1 cellular context compared by ENCODE assay signal in the genomic region with DNA sequence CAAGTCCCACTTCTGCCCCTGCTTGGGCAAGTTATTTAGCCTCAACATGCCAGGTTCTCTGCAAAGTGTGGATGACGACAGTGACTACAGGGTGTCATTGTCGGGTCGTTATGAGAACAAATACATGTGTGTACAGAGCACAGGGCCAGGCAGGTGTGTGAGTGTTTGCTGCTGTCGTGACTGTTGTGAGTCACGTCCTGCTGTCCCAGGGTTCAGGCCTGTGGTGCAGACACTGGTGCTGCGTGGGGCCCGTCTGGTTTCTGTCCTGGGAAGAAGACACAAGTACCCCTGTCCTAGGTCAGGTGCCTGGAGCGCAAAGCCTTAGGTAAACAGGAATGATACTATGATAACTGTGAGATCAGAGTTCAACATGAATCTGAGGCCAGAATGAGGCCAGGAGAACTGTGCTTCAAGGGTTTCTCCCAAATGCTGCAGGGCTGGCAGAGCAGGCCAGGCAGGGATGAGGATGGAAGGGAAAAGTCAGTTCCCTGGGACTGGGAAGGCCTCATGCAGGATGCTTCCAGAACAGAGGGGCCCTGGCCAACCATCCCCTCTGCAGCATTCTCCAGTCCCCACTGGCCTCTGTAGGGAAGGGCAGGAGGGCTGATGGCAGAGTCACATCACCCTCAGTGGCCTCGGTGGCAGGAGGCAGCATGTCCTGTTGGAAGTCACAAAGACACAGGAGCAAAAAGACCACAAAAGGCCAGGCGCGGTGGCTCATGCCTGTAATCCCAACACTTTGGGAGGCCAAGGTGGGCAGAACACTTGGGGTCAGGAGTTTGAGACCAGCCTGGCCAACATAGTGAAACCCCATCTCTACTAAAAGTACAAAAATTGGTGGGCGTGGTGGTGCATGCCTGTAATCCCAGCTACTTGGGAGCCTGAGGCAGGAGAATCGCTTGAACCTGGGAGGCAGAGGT.
TF ChIP-seq lines count a peak whose summit lies in the region.

No MANE protein-coding gene starts in this region.

TF ChIP-seq in HepG2, 621 proteins besides CTCF, POLR2A, EP300 and RAD21 (continued from another document and continues in another):
- TF ChIP-seq, protein P1, sequence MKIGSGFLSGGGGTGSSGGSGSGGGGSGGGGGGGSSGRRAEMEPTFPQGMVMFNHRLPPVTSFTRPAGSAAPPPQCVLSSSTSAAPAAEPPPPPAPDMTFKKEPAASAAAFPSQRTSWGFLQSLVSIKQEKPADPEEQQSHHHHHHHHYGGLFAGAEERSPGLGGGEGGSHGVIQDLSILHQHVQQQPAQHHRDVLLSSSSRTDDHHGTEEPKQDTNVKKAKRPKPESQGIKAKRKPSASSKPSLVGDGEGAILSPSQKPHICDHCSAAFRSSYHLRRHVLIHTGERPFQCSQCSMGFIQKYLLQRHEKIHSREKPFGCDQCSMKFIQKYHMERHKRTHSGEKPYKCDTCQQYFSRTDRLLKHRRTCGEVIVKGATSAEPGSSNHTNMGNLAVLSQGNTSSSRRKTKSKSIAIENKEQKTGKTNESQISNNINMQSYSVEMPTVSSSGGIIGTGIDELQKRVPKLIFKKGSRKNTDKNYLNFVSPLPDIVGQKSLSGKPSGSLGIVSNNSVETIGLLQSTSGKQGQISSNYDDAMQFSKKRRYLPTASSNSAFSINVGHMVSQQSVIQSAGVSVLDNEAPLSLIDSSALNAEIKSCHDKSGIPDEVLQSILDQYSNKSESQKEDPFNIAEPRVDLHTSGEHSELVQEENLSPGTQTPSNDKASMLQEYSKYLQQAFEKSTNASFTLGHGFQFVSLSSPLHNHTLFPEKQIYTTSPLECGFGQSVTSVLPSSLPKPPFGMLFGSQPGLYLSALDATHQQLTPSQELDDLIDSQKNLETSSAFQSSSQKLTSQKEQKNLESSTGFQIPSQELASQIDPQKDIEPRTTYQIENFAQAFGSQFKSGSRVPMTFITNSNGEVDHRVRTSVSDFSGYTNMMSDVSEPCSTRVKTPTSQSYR (CRISPR knock-in tag; IDR thresholded peaks at IDR 0.05; ENCODE audit: borderline replicate concordance) = 0 out of 2 replicates have a peak, but pooled peaks have one; percentile 22
- TF ChIP-seq, protein P2, sequence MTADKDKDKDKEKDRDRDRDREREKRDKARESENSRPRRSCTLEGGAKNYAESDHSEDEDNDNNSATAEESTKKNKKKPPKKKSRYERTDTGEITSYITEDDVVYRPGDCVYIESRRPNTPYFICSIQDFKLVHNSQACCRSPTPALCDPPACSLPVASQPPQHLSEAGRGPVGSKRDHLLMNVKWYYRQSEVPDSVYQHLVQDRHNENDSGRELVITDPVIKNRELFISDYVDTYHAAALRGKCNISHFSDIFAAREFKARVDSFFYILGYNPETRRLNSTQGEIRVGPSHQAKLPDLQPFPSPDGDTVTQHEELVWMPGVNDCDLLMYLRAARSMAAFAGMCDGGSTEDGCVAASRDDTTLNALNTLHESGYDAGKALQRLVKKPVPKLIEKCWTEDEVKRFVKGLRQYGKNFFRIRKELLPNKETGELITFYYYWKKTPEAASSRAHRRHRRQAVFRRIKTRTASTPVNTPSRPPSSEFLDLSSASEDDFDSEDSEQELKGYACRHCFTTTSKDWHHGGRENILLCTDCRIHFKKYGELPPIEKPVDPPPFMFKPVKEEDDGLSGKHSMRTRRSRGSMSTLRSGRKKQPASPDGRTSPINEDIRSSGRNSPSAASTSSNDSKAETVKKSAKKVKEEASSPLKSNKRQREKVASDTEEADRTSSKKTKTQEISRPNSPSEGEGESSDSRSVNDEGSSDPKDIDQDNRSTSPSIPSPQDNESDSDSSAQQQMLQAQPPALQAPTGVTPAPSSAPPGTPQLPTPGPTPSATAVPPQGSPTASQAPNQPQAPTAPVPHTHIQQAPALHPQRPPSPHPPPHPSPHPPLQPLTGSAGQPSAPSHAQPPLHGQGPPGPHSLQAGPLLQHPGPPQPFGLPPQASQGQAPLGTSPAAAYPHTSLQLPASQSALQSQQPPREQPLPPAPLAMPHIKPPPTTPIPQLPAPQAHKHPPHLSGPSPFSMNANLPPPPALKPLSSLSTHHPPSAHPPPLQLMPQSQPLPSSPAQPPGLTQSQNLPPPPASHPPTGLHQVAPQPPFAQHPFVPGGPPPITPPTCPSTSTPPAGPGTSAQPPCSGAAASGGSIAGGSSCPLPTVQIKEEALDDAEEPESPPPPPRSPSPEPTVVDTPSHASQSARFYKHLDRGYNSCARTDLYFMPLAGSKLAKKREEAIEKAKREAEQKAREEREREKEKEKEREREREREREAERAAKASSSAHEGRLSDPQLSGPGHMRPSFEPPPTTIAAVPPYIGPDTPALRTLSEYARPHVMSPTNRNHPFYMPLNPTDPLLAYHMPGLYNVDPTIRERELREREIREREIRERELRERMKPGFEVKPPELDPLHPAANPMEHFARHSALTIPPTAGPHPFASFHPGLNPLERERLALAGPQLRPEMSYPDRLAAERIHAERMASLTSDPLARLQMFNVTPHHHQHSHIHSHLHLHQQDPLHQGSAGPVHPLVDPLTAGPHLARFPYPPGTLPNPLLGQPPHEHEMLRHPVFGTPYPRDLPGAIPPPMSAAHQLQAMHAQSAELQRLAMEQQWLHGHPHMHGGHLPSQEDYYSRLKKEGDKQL (CRISPR knock-in tag; IDR thresholded peaks at IDR 0.05; ENCODE audit: low read depth) = peak; percentile 61; the same call in 1 of the 2 replicates
- TF ChIP-seq TOE1 (CRISPR knock-in tag; IDR thresholded peaks at IDR 0.05) (peak; percentile 58; the same call in 1 of the 2 replicates), SPEN (CRISPR knock-in tag; IDR thresholded peaks at IDR 0.05; ENCODE audit: low read depth) (peak; percentile 66; the same call in 1 of the 2 replicates), KLF12 (CRISPR knock-in tag; IDR thresholded peaks at IDR 0.05; ENCODE audit: borderline replicate concordance) (no peak), POLR2AphosphoS5 (IDR thresholded peaks at IDR 0.05; ENCODE audit: low read depth, low read length) (peak; percentile 27; the same call in 1 of the 2 replicates), FOXK1 (CRISPR knock-in tag; IDR thresholded peaks at IDR 0.05; ENCODE audit: borderline replicate concordance, low read depth) (peak; percentile 79; the same call in 1 of the 2 replicates), HNRNPH1 (optimal IDR thresholded peaks at IDR 0.05; ENCODE audit: low read depth, low read length) (no peak), ZMYM3 (CRISPR knock-in tag; IDR thresholded peaks at IDR 0.05) (peak; percentile 84), NONO (IDR thresholded peaks at IDR 0.05) (no peak), NONO (CRISPR knock-in tag; conservative IDR thresholded peaks at IDR 0.05) (peak; percentile 38; the same call in 1 of the 2 replicates), GABPA (IDR thresholded peaks at IDR 0.05; ENCODE audit: low read depth, low read length) (no peak), GABPA (CRISPR knock-in tag; IDR thresholded peaks at IDR 0.05; ENCODE audit: low read depth) (0 out of 2 replicates have a peak, but pooled peaks have one; percentile 26), SIX4 (CRISPR knock-in tag; IDR thresholded peaks at IDR 0.05) (peak; percentile 54), YEATS2 (CRISPR knock-in tag; IDR thresholded peaks at IDR 0.05; ENCODE audit: borderline replicate concordance) (peak; percentile 58; the same call in 1 of the 2 replicates), RARA (CRISPR knock-in tag; IDR thresholded peaks at IDR 0.05) (peak; percentile 96), SMYD3 (CRISPR knock-in tag; IDR thresholded peaks at IDR 0.05) (peak; percentile 82; the same call in 1 of the 2 replicates), ZC3H13 (CRISPR knock-in tag; IDR thresholded peaks at IDR 0.05) (0 out of 2 replicates have a peak, but pooled peaks have one; percentile 41), NFKB2 (CRISPR knock-in tag; IDR thresholded peaks at IDR 0.05; ENCODE audit: borderline replicate concordance) (peak; percentile 68; the same call in 1 of the 2 replicates), HDAC6 (IDR thresholded peaks at IDR 0.05; ENCODE audit: low read depth, low read length) (no peak)
- TF ChIP-seq, protein P3, sequence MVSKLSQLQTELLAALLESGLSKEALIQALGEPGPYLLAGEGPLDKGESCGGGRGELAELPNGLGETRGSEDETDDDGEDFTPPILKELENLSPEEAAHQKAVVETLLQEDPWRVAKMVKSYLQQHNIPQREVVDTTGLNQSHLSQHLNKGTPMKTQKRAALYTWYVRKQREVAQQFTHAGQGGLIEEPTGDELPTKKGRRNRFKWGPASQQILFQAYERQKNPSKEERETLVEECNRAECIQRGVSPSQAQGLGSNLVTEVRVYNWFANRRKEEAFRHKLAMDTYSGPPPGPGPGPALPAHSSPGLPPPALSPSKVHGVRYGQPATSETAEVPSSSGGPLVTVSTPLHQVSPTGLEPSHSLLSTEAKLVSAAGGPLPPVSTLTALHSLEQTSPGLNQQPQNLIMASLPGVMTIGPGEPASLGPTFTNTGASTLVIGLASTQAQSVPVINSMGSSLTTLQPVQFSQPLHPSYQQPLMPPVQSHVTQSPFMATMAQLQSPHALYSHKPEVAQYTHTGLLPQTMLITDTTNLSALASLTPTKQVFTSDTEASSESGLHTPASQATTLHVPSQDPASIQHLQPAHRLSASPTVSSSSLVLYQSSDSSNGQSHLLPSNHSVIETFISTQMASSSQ (IDR thresholded peaks at IDR 0.05; ENCODE audit: low read depth) = no peak
- TF ChIP-seq, protein P3 (CRISPR knock-in tag; IDR thresholded peaks at IDR 0.05; ENCODE audit: borderline replicate concordance) = peak; percentile 77
- TF ChIP-seq, protein P4, sequence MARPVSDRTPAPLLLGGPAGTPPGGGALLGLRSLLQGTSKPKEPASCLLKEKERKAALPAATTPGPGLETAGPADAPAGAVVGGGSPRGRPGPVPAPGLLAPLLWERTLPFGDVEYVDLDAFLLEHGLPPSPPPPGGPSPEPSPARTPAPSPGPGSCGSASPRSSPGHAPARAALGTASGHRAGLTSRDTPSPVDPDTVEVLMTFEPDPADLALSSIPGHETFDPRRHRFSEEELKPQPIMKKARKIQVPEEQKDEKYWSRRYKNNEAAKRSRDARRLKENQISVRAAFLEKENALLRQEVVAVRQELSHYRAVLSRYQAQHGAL (CRISPR knock-in tag; IDR thresholded peaks at IDR 0.05; ENCODE audit: not compliant biosample characterization) = no peak
- TF ChIP-seq, protein P5, sequence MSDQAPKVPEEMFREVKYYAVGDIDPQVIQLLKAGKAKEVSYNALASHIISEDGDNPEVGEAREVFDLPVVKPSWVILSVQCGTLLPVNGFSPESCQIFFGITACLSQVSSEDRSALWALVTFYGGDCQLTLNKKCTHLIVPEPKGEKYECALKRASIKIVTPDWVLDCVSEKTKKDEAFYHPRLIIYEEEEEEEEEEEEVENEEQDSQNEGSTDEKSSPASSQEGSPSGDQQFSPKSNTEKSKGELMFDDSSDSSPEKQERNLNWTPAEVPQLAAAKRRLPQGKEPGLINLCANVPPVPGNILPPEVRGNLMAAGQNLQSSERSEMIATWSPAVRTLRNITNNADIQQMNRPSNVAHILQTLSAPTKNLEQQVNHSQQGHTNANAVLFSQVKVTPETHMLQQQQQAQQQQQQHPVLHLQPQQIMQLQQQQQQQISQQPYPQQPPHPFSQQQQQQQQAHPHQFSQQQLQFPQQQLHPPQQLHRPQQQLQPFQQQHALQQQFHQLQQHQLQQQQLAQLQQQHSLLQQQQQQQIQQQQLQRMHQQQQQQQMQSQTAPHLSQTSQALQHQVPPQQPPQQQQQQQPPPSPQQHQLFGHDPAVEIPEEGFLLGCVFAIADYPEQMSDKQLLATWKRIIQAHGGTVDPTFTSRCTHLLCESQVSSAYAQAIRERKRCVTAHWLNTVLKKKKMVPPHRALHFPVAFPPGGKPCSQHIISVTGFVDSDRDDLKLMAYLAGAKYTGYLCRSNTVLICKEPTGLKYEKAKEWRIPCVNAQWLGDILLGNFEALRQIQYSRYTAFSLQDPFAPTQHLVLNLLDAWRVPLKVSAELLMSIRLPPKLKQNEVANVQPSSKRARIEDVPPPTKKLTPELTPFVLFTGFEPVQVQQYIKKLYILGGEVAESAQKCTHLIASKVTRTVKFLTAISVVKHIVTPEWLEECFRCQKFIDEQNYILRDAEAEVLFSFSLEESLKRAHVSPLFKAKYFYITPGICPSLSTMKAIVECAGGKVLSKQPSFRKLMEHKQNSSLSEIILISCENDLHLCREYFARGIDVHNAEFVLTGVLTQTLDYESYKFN (CRISPR knock-in tag; conservative IDR thresholded peaks at IDR 0.05) = peak; percentile 98
- TF ChIP-seq, protein P6, sequence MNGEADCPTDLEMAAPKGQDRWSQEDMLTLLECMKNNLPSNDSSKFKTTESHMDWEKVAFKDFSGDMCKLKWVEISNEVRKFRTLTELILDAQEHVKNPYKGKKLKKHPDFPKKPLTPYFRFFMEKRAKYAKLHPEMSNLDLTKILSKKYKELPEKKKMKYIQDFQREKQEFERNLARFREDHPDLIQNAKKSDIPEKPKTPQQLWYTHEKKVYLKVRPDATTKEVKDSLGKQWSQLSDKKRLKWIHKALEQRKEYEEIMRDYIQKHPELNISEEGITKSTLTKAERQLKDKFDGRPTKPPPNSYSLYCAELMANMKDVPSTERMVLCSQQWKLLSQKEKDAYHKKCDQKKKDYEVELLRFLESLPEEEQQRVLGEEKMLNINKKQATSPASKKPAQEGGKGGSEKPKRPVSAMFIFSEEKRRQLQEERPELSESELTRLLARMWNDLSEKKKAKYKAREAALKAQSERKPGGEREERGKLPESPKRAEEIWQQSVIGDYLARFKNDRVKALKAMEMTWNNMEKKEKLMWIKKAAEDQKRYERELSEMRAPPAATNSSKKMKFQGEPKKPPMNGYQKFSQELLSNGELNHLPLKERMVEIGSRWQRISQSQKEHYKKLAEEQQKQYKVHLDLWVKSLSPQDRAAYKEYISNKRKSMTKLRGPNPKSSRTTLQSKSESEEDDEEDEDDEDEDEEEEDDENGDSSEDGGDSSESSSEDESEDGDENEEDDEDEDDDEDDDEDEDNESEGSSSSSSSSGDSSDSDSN (CRISPR knock-in tag; IDR thresholded peaks at IDR 0.05) = peak; percentile 70
- TF ChIP-seq, protein P7, sequence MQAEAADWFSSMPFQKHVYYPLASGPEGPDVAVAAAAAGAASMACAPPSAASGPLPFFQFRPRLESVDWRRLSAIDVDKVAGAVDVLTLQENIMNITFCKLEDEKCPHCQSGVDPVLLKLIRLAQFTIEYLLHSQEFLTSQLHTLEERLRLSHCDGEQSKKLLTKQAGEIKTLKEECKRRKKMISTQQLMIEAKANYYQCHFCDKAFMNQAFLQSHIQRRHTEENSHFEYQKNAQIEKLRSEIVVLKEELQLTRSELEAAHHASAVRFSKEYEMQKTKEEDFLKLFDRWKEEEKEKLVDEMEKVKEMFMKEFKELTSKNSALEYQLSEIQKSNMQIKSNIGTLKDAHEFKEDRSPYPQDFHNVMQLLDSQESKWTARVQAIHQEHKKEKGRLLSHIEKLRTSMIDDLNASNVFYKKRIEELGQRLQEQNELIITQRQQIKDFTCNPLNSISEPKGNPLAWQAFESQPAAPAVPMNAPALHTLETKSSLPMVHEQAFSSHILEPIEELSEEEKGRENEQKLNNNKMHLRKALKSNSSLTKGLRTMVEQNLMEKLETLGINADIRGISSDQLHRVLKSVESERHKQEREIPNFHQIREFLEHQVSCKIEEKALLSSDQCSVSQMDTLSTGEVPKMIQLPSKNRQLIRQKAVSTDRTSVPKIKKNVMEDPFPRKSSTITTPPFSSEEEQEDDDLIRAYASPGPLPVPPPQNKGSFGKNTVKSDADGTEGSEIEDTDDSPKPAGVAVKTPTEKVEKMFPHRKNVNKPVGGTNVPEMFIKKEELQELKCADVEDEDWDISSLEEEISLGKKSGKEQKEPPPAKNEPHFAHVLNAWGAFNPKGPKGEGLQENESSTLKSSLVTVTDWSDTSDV (CRISPR knock-in tag; IDR thresholded peaks at IDR 0.05) = no peak
